In genomic region chr3:183637633-183638032, GRCh38 we compare ENCODE assay signal across 7 cellular contexts. TPM values are rescaled to one million over a fixed set of nuclear protein-coding genes. Genes with fewer than 3 reads are reported as not detected.
DNase-seq lines count a peak whose midpoint lies in the region; ATAC-seq and TF ChIP-seq lines count a peak whose summit lies in the region.
"Not testable (repeated sequence)": the region's sequence is repeated elsewhere in the genome, so short reads cannot be mapped to it uniquely, and the experiment has no call there.

No MANE protein-coding gene starts in this region.

- H3K9me3 Mint-ChIP-seq in IgD-negative memory B cell; T-helper 2 cell treated with Interferon-gamma antibody and Interleukin-4, amounts not matched to agents 5 μg/mL and 100 μg/mL, for 36 hours; activated naive CD8-positive, alpha-beta T cell (ENCODE audit: low read depth); effector memory CD8-positive, alpha-beta T cell; nephron progenitor cell; stimulated activated memory B cell treated with anti-CD40 and anti-IgM and Interleukin-4, amounts not matched to agents 10 μg/mL and 1 μg/mL and 100 μg/mL, for 72 hours: not testable (repeated sequence)

- DNase-seq in T-helper 2 cell treated with Interferon-gamma antibody and Interleukin-4, amounts not matched to agents 5 μg/mL and 100 μg/mL, for 36 hours (ENCODE audit: low spot score); effector memory CD8-positive, alpha-beta T cell; nephron progenitor cell: not testable (repeated sequence)

- H3K36me3 Mint-ChIP-seq in IgD-negative memory B cell; T-helper 2 cell treated with Interferon-gamma antibody and Interleukin-4, amounts not matched to agents 5 μg/mL and 100 μg/mL, for 36 hours (ENCODE audit: low read depth); activated naive CD8-positive, alpha-beta T cell; stimulated activated memory B cell treated with anti-CD40 and anti-IgM and Interleukin-4, amounts not matched to agents 10 μg/mL and 1 μg/mL and 100 μg/mL, for 72 hours: not testable (repeated sequence)
- peaks cover 45% of the 10 kb centered on the region for H3K36me3 Mint-ChIP-seq in effector memory CD8-positive, alpha-beta T cell (ENCODE audit: insufficient read depth)
- H3K36me3 Mint-ChIP-seq in nephron progenitor cell (ENCODE audit: low read depth) = peaks cover 27% of the 10 kb centered on the region

- ATAC-seq in effector memory CD8-positive, alpha-beta T cell (replicated peaks); stimulated activated memory B cell treated with anti-CD40 and anti-IgM and Interleukin-4, amounts not matched to agents 10 μg/mL and 1 μg/mL and 100 μg/mL, for 72 hours: not testable (repeated sequence)

- H3K27me3 Mint-ChIP-seq in IgD-negative memory B cell; T-helper 2 cell treated with Interferon-gamma antibody and Interleukin-4, amounts not matched to agents 5 μg/mL and 100 μg/mL, for 36 hours (ENCODE audit: low read depth); activated naive CD8-positive, alpha-beta T cell; effector memory CD8-positive, alpha-beta T cell; nephron progenitor cell (ENCODE audit: low read depth, poor library complexity); stimulated activated memory B cell treated with anti-CD40 and anti-IgM and Interleukin-4, amounts not matched to agents 10 μg/mL and 1 μg/mL and 100 μg/mL, for 72 hours: not testable (repeated sequence)

- peak overlapping the region; percentile 98 for H3K27ac ChIP-seq in layer of hippocampus (ENCODE audit: low read depth, low read length)

- TF ChIP-seq CTCF in nephron progenitor cell (IDR thresholded peaks at IDR 0.05) = not testable (repeated sequence)

- not testable (repeated sequence) for H3K27me3 ChIP-seq in layer of hippocampus (ENCODE audit: control insufficient read depth, insufficient read depth, low read length)

- H3K4me3 Mint-ChIP-seq in IgD-negative memory B cell (peak overlapping the region; percentile 25 to 99 (median 99)), nephron progenitor cell (peak overlapping the region; percentile 87)
- H3K4me3 Mint-ChIP-seq in T-helper 2 cell treated with Interferon-gamma antibody and Interleukin-4, amounts not matched to agents 5 μg/mL and 100 μg/mL, for 36 hours = peak overlapping the region; percentile 91
- peak overlapping the region; percentile 92 for H3K4me3 Mint-ChIP-seq in activated naive CD8-positive, alpha-beta T cell
- peak overlapping the region; percentile 87 to 92 for H3K4me3 Mint-ChIP-seq in effector memory CD8-positive, alpha-beta T cell
- H3K4me3 Mint-ChIP-seq in stimulated activated memory B cell treated with anti-CD40 and anti-IgM and Interleukin-4, amounts not matched to agents 10 μg/mL and 1 μg/mL and 100 μg/mL, for 72 hours = peak overlapping the region; percentile 96

- H3K4me1 Mint-ChIP-seq in IgD-negative memory B cell = peaks cover 26 to 37% (median 27%) of the 10 kb centered on the region in 3 donors
- H3K4me1 Mint-ChIP-seq in T-helper 2 cell treated with Interferon-gamma antibody and Interleukin-4, amounts not matched to agents 5 μg/mL and 100 μg/mL, for 36 hours (ENCODE audit: low read depth) = peaks cover 22% of the 10 kb centered on the region
- peaks cover 46% of the 10 kb centered on the region for H3K4me1 Mint-ChIP-seq in activated naive CD8-positive, alpha-beta T cell (ENCODE audit: low read depth)
- peaks cover 27 to 37% of the 10 kb centered on the region in 2 donors for H3K4me1 Mint-ChIP-seq in effector memory CD8-positive, alpha-beta T cell (ENCODE audit: low read depth in 2 of 2)
- peaks cover 18% of the 10 kb centered on the region for H3K4me1 Mint-ChIP-seq in nephron progenitor cell
- H3K4me1 Mint-ChIP-seq in stimulated activated memory B cell treated with anti-CD40 and anti-IgM and Interleukin-4, amounts not matched to agents 10 μg/mL and 1 μg/mL and 100 μg/mL, for 72 hours = peaks cover 42% of the 10 kb centered on the region

- peak overlapping the region; percentile 78 to 100 (median 99) for H3K27ac Mint-ChIP-seq in IgD-negative memory B cell
- H3K27ac Mint-ChIP-seq in T-helper 2 cell treated with Interferon-gamma antibody and Interleukin-4, amounts not matched to agents 5 μg/mL and 100 μg/mL, for 36 hours = peak overlapping the region; percentile 96
- H3K27ac Mint-ChIP-seq in activated naive CD8-positive, alpha-beta T cell = peak overlapping the region; percentile 94
- peak overlapping the region; percentile 97 to 98 for H3K27ac Mint-ChIP-seq in effector memory CD8-positive, alpha-beta T cell
- peak overlapping the region; percentile 48 for H3K27ac Mint-ChIP-seq in nephron progenitor cell
- peak overlapping the region; percentile 98 for H3K27ac Mint-ChIP-seq in stimulated activated memory B cell treated with anti-CD40 and anti-IgM and Interleukin-4, amounts not matched to agents 10 μg/mL and 1 μg/mL and 100 μg/mL, for 72 hours

RNA-seq across cellular contexts. Expression of gene KLHL24, which starts 2.2 kb away (rescaled TPM):
- 41.3 TPM for polyA plus RNA-seq in IgD-negative memory B cell

RNA-seq across cellular contexts. Expression of gene YEATS2, which starts 60.0 kb away (rescaled TPM):
- polyA plus RNA-seq in IgD-negative memory B cell = 7.2 TPM

Comparison
In these comparisons a context has a peak if more than half of its experiments do, and no peak if none do; other contexts are left out.
1. H3K27ac Mint-ChIP-seq: peak in every context shown above with its lines; median percentile 99 in IgD-negative memory B cell; 98 in stimulated activated memory B cell treated with anti-CD40 and anti-IgM and Interleukin-4, amounts not matched to agents 10 μg/mL and 1 μg/mL and 100 μg/mL, for 72 hours; 98 in effector memory CD8-positive, alpha-beta T cell; 96 in T-helper 2 cell treated with Interferon-gamma antibody and Interleukin-4, amounts not matched to agents 5 μg/mL and 100 μg/mL, for 36 hours; 94 in activated naive CD8-positive, alpha-beta T cell; 48 in nephron progenitor cell.